In the genomic region with DNA sequence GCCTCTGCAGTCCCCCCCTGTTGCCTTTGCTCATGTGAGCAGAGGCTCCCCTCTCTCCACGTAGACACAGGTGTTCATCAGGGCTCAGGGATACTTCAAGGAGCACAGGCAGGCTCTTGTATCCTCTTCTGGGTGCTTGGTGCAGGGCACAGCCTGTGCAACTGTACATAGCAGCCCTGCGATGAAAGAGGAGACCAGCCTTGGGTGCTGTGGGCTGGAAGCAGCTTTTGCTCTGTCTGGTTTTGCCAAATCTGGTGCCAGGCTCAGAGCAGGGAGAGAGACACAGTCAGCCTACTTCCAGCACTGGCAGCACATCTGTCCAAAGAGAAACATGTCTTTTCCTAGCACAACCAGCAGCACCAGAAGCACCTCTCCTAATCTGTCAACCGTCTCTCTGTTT, we compare ENCODE assay signal across 23 cellular contexts.
A peak's percentile ranks its signal among the peaks of the same experiment; 100 is the strongest.
DNase-seq lines count a peak whose midpoint lies in the region; ATAC-seq and TF ChIP-seq lines count a peak whose summit lies in the region.
"Had no signal": no experiment of that assay in that cellular context is flagged by ENCODE, and none has a peak within 500 bp of the region (broad histone marks: within the 10 kb centered on the region; RNA-seq: fewer than 3 reads in every experiment).

No MANE protein-coding gene starts in this region.

- POLR2A ChIA-PET in activated CD8-positive, alpha-beta T cell treated with anti-CD3 and anti-CD28 coated beads, Interleukin-2, amount 10 ng/mL, durations not matched to agents 7 days and 5 days (lab: Charles Lee), result interaction anchor here (1.6 kb wide), 1 partner anchor 19 kb away, joined by 3 read pairs; no protein-coding TSS in a partner anchor

- no peaks in the 10 kb centered on the region for H3K27me3 ChIP-seq in upper lobe of right lung
- H3K27me3 ChIP-seq: esophagus muscularis mucosa, ovary had no signal

- H3K9me3 ChIP-seq in upper lobe of right lung, result no peaks in the 10 kb centered on the region
- H3K9me3 ChIP-seq: esophagus muscularis mucosa, ovary had no signal

- no peak overlapping the region for H3K27ac ChIP-seq in upper lobe of right lung
- H3K27ac ChIP-seq: esophagus muscularis mucosa, ovary had no signal

- H3K4me1 ChIP-seq in upper lobe of right lung, result no peaks in the 10 kb centered on the region
- H3K4me1 ChIP-seq: esophagus muscularis mucosa had no signal

- TF ChIP-seq CTCF in natural killer cell (IDR thresholded peaks at IDR 0.05) (no peak), upper lobe of right lung (IDR thresholded peaks at IDR 0.05) (no peak)

- H3K36me3 ChIP-seq in upper lobe of right lung, result no peaks in the 10 kb centered on the region
- H3K36me3 ChIP-seq: esophagus muscularis mucosa, ovary had no signal

- intact Hi-C loops in natural killer cell (cut with micrococcal nuclease) (no loop called here), upper lobe of right lung (cut with DNase I) (no loop called here)

- H3K4me3 ChIP-seq in upper lobe of right lung, result no peak overlapping the region
- H3K4me3 ChIP-seq: esophagus muscularis mucosa, ovary had no signal

- peaks cover 0 to 6% of the 10 kb centered on the region in 2 donors for H3K27me3 Mint-ChIP-seq in natural killer cell treated with Interleukin-12 subunit alpha and Interleukin-12 subunit beta and Interleukin-15 and Interleukin-18, amount 100 ng/mL, for 72 hours
- H3K27me3 Mint-ChIP-seq in natural killer cell (ENCODE audit: low read depth in 2 of 2), result peaks cover 2 to 7% of the 10 kb centered on the region in 2 donors
- no peaks in the 10 kb centered on the region for H3K27me3 Mint-ChIP-seq in activated CD8-positive, alpha-beta T cell treated with anti-CD3 and anti-CD28 coated beads, Interleukin-2, amount 10 ng/mL, durations not matched to agents 7 days and 5 days (ENCODE audit: low read depth)
- H3K27me3 Mint-ChIP-seq: type B pancreatic cell had no signal

- peak overlapping the region; percentile 15 to 43 for H3K27ac Mint-ChIP-seq in natural killer cell treated with Interleukin-12 subunit alpha and Interleukin-12 subunit beta and Interleukin-15 and Interleukin-18, amount 100 ng/mL, for 72 hours
- peak overlapping the region in 1 of 2 donors; percentile 64 for H3K27ac Mint-ChIP-seq in natural killer cell
- H3K27ac Mint-ChIP-seq in activated CD8-positive, alpha-beta T cell treated with anti-CD3 and anti-CD28 coated beads, Interleukin-2, amount 10 ng/mL, durations not matched to agents 7 days and 5 days, result peak overlapping the region; percentile 33
- H3K27ac Mint-ChIP-seq: type B pancreatic cell had no signal

- no peaks in the 10 kb centered on the region for H3K9me3 Mint-ChIP-seq in natural killer cell treated with Interleukin-12 subunit alpha and Interleukin-12 subunit beta and Interleukin-15 and Interleukin-18, amount 100 ng/mL, for 72 hours
- no peaks in the 10 kb centered on the region for H3K9me3 Mint-ChIP-seq in natural killer cell
- no peaks in the 10 kb centered on the region for H3K9me3 Mint-ChIP-seq in activated CD8-positive, alpha-beta T cell treated with anti-CD3 and anti-CD28 coated beads, Interleukin-2, amount 10 ng/mL, durations not matched to agents 7 days and 5 days (ENCODE audit: insufficient read depth)

- H3K36me3 Mint-ChIP-seq in natural killer cell treated with Interleukin-12 subunit alpha and Interleukin-12 subunit beta and Interleukin-15 and Interleukin-18, amount 100 ng/mL, for 72 hours, result no peaks in the 10 kb centered on the region
- H3K36me3 Mint-ChIP-seq in natural killer cell, result no peaks in the 10 kb centered on the region
- no peaks in the 10 kb centered on the region for H3K36me3 Mint-ChIP-seq in activated CD8-positive, alpha-beta T cell treated with anti-CD3 and anti-CD28 coated beads, Interleukin-2, amount 10 ng/mL, durations not matched to agents 7 days and 5 days (ENCODE audit: low read depth)
- H3K36me3 Mint-ChIP-seq: type B pancreatic cell had no signal

- H3K4me1 Mint-ChIP-seq in natural killer cell treated with Interleukin-12 subunit alpha and Interleukin-12 subunit beta and Interleukin-15 and Interleukin-18, amount 100 ng/mL, for 72 hours (ENCODE audit: low read depth in 2 of 2), result peaks cover 13 to 15% of the 10 kb centered on the region in 2 donors
- H3K4me1 Mint-ChIP-seq in natural killer cell, result peaks cover 13 to 15% of the 10 kb centered on the region in 2 donors
- H3K4me1 Mint-ChIP-seq in activated CD8-positive, alpha-beta T cell treated with anti-CD3 and anti-CD28 coated beads, Interleukin-2, amount 10 ng/mL, durations not matched to agents 7 days and 5 days (ENCODE audit: low read depth), result peaks cover 26% of the 10 kb centered on the region

- CTCF ChIA-PET in activated CD8-positive, alpha-beta T cell treated with anti-CD3 and anti-CD28 coated beads, Interleukin-2, amount 10 ng/mL, durations not matched to agents 7 days and 5 days (lab: Charles Lee), result no interaction called here

- DNase-seq in natural killer cell treated with Interleukin-12 subunit alpha and Interleukin-12 subunit beta and Interleukin-15 and Interleukin-18, amount 100 ng/mL, for 72 hours (ENCODE audit: low spot score), result no peak
- DNase-seq in natural killer cell, result no peak
- no peak for DNase-seq in activated CD8-positive, alpha-beta T cell treated with anti-CD3 and anti-CD28 coated beads, Interleukin-2, amount 10 ng/mL, durations not matched to agents 7 days and 5 days
- peak; percentile 64 for DNase-seq in mesenteric fat pad (ENCODE audit: low spot score)
- no peak for DNase-seq in upper lobe of right lung
- no peak for DNase-seq in activated gamma-delta T cell treated with Interleukin-2 at 50 U/mL for 16 hours
- DNase-seq: activated CD4-positive, CD25-positive, alpha-beta regulatory T cell treated with anti-CD3 and anti-CD28 coated beads, Interleukin-2, amount 50 U/mL, for 72 hours; activated effector memory CD4-positive, alpha-beta T cell treated with Interleukin-2 at 50 U/mL for 16 hours; effector memory CD4-positive, alpha-beta T cell; foreskin melanocyte; Kasumi-1; left colon; naive B cell; NCI-H187 treated with DMSO at 0.1 percent for 48 hours; ovary; right cardiac atrium; stimulated activated CD4-positive, alpha-beta T cell treated with anti-CD3 and anti-CD28 coated beads, Interleukin-4, amount 100 ng/mL, for 1 hour; stimulated activated naive CD4-positive, alpha-beta T cell treated with Interleukin-2 at 50 U/mL for 16 hours had no signal

- peak overlapping the region; percentile 13 for H3K4me3 Mint-ChIP-seq in natural killer cell treated with Interleukin-12 subunit alpha and Interleukin-12 subunit beta and Interleukin-15 and Interleukin-18, amount 100 ng/mL, for 72 hours
- H3K4me3 Mint-ChIP-seq in natural killer cell, result no peak overlapping the region
- H3K4me3 Mint-ChIP-seq in activated CD8-positive, alpha-beta T cell treated with anti-CD3 and anti-CD28 coated beads, Interleukin-2, amount 10 ng/mL, durations not matched to agents 7 days and 5 days, result no peak overlapping the region
- H3K4me3 Mint-ChIP-seq: type B pancreatic cell had no signal

- ATAC-seq in natural killer cell treated with Interleukin-12 subunit alpha and Interleukin-12 subunit beta and Interleukin-15 and Interleukin-18, amount 100 ng/mL, for 72 hours, result no peak
- ATAC-seq in natural killer cell (no peak), upper lobe of right lung (peak; percentile 37), HG03025 (IDR thresholded peaks at IDR 0.05; ENCODE audit: low FRiP score, unreplicated experiment) (no peak), HG03432 (IDR thresholded peaks at IDR 0.05; ENCODE audit: unreplicated experiment) (no peak)
- ATAC-seq in activated CD8-positive, alpha-beta T cell treated with anti-CD3 and anti-CD28 coated beads, Interleukin-2, amount 10 ng/mL, durations not matched to agents 7 days and 5 days, result peak; percentile 13
- ATAC-seq: left colon, Right ventricle myocardium inferior had no signal

Comparison
In these comparisons a context has a peak if more than half of its experiments do, and no peak if none do; other contexts are left out.
1. ATAC-seq: peak in activated CD8-positive, alpha-beta T cell treated with anti-CD3 and anti-CD28 coated beads, Interleukin-2, amount 10 ng/mL, durations not matched to agents 7 days and 5 days (single experiment) and upper lobe of right lung (single experiment); none in natural killer cell treated with Interleukin-12 subunit alpha and Interleukin-12 subunit beta and Interleukin-15 and Interleukin-18, amount 100 ng/mL, for 72 hours (0 of 2), natural killer cell (0 of 3), HG03025 (single experiment) and HG03432 (single experiment).